17 cellular contexts compared by ENCODE assay signal in the genomic region with DNA sequence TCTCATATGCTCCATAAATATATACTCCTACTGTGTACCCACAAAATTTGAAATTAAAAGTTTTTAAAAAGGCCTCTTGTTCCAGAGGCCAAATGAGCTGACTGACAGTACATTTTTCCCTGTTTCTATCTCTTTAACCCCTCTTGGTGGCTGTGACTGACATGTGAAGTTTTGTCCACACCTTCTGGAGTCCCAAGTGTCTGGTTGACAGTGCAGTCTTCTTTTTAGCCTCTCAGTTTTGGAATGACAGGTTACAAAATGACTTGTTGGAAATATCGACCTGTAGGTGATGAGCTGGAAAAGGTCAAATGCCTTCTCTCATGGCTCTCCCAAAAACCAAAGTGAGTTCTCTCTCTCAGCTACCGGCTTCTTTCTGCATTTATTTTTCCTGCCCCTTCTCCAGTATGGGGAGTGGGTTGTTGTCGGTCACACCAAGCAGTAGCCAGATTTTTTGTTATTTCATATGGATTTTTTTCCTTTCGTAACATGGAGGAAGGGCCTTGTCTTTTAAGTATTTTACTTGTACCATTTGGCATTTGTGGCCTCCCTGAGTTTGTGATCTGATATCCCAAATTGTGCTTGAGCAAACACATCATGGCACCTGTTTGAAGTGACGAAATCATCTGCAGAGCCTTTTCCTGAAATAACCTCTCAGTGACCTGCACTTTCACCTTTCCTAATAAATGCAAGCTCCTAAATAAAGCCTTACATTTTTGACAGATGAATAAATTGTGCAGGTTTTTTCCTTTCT.
DNase-seq lines count a peak whose midpoint lies in the region; ATAC-seq, FAIRE-seq and TF ChIP-seq lines count a peak whose summit lies in the region.
"Had no signal": no experiment of that assay in that cellular context is flagged by ENCODE, and none has a peak within 500 bp of the region (broad histone marks: within the 10 kb centered on the region; RNA-seq: fewer than 3 reads in every experiment).

No MANE protein-coding gene starts in this region.

- FAIRE-seq in GM12892 (lab: Jason Lieb, UNC): no peak

- no peak for TF ChIP-seq CTCF in GM12865 (IDR thresholded peaks at IDR 0.05; ENCODE audit: insufficient read depth, low read depth, low read length, missing control alignments)
- TF ChIP-seq CTCF in neural crest cell (conservative IDR thresholded peaks at IDR 0.05): no peak

- peak overlapping the region; percentile 57 for H3K27ac Mint-ChIP-seq in neural crest cell (ENCODE audit: unreplicated experiment)
- H3K27ac Mint-ChIP-seq in activated naive CD8-positive, alpha-beta T cell treated with anti-CD3 and anti-CD28 coated beads, Interleukin-2, amount 50 U/mL, for 24 hours: no peak overlapping the region

- peak; percentile 42 for ATAC-seq in HG02885 (IDR thresholded peaks at IDR 0.05; ENCODE audit: poor library complexity, unreplicated experiment)
- ATAC-seq in activated naive CD8-positive, alpha-beta T cell treated with anti-CD3 and anti-CD28 coated beads, Interleukin-2, amount 50 U/mL, for 24 hours: no peak

- no peak for TF ChIP-seq POLR2A in GM12892 (IDR thresholded peaks at IDR 0.05; ENCODE audit: low read depth, low read length)

- H3K36me3 Mint-ChIP-seq in neural crest cell (ENCODE audit: low read depth): peaks cover 26% of the 10 kb centered on the region
- H3K36me3 Mint-ChIP-seq in activated naive CD8-positive, alpha-beta T cell treated with anti-CD3 and anti-CD28 coated beads, Interleukin-2, amount 50 U/mL, for 24 hours (ENCODE audit: low read depth): no peaks in the 10 kb centered on the region

- DNase-seq in GM12865 (ENCODE audit: low read depth) (peak; percentile 16), NCI-H69 (lab: John Stamatoyannopoulos, UW) (peak; percentile 28), neural crest cell (ENCODE audit: low read depth, low spot score) (no peak), GM12892 (ENCODE audit: insufficient read length) (no peak)
- no peak for DNase-seq in activated CD8-positive, alpha-beta memory T cell treated with anti-CD3 and anti-CD28 coated beads for 24 hours
- DNase-seq in activated naive CD8-positive, alpha-beta T cell treated with anti-CD3 and anti-CD28 coated beads, Interleukin-2, amount 50 U/mL, for 24 hours: no peak
- DNase-seq: COR-L47, DMS53, KG1, NCI-H1048, NCI-H187, NCI-H510A, NCI-H82, SW 1271 had no signal

- peaks cover 14% of the 10 kb centered on the region for H3K4me1 Mint-ChIP-seq in neural crest cell
- peaks cover 7% of the 10 kb centered on the region for H3K4me1 Mint-ChIP-seq in activated naive CD8-positive, alpha-beta T cell treated with anti-CD3 and anti-CD28 coated beads, Interleukin-2, amount 50 U/mL, for 24 hours

- H3K27me3 Mint-ChIP-seq in neural crest cell (ENCODE audit: low read depth): no peaks in the 10 kb centered on the region
- H3K27me3 Mint-ChIP-seq in activated naive CD8-positive, alpha-beta T cell treated with anti-CD3 and anti-CD28 coated beads, Interleukin-2, amount 50 U/mL, for 24 hours: peaks cover 2% of the 10 kb centered on the region

- no peak overlapping the region for H3K4me3 Mint-ChIP-seq in neural crest cell
- H3K4me3 Mint-ChIP-seq in activated naive CD8-positive, alpha-beta T cell treated with anti-CD3 and anti-CD28 coated beads, Interleukin-2, amount 50 U/mL, for 24 hours: no peak overlapping the region

- H3K9me3 Mint-ChIP-seq in neural crest cell: no peaks in the 10 kb centered on the region
- no peaks in the 10 kb centered on the region for H3K9me3 Mint-ChIP-seq in activated naive CD8-positive, alpha-beta T cell treated with anti-CD3 and anti-CD28 coated beads, Interleukin-2, amount 50 U/mL, for 24 hours

- no peak overlapping the region for H3K4me3 ChIP-seq in GM12865 (ENCODE audit: low read depth, low read length)
- H3K4me3 ChIP-seq: HAP-1, SJSA1 had no signal

Comparison
In these comparisons a context has a peak if more than half of its experiments do, and no peak if none do; other contexts are left out.
1. DNase-seq: peak in GM12865 (single experiment) and NCI-H69 (single experiment); none in neural crest cell (single experiment), activated CD8-positive, alpha-beta memory T cell treated with anti-CD3 and anti-CD28 coated beads for 24 hours (single experiment), GM12892 (single experiment) and activated naive CD8-positive, alpha-beta T cell treated with anti-CD3 and anti-CD28 coated beads, Interleukin-2, amount 50 U/mL, for 24 hours (single experiment).